10 cellular contexts compared by ENCODE assay signal in the genomic region with DNA sequence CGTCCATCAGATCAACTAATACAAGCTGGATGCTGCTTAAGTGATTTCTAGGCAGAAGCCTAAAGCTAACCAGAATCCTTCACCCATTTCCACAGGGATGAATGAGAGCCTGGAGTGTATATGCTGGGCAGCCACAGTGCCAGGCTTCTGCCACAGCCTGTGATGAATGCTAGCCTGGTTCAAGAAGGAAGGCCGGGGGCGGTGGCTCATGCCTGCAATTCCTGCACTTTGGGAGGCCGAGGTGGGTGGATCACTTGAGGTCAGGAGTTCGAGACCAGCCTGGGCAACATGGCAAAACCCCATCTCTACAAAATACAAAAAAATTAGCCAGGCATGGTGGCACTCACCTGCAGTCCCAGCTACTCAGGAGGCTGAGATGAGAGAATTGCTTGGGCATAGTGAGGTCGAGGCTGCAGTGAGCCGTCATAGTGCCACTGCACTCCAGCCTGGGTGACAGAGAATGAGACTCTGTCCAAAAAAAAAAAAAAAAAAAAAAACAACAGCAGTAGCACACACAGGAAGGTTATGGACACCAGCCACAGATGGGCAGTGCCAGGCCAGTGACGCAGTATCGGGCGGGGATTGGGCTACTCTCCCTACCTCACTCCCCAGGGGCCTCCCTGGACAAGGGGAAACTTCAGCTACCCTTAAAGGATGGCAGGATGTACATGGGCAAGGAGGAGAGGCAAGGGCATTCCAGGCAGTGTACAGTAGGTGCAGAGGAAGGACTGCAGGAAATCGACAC. TPM values are rescaled to one million over a fixed set of nuclear protein-coding genes. Genes with fewer than 3 reads are reported as not detected.
DNase-seq lines count a peak whose midpoint lies in the region; ATAC-seq and TF ChIP-seq lines count a peak whose summit lies in the region.
"Had no signal": no experiment of that assay in that cellular context is flagged by ENCODE, and none has a peak within 500 bp of the region (broad histone marks: within the 10 kb centered on the region; RNA-seq: fewer than 3 reads in every experiment).

No MANE protein-coding gene starts in this region.

- H3K79me2 ChIP-seq in osteoblast (ENCODE audit: insufficient read depth, low read length), result no peaks in the 10 kb centered on the region

- H3K27ac Mint-ChIP-seq in Calu3 (ENCODE audit: unreplicated experiment), result peak overlapping the region; percentile 27
- H3K27ac Mint-ChIP-seq in IgD-negative memory B cell, result no peak overlapping the region
- H3K27ac Mint-ChIP-seq in effector memory CD8-positive, alpha-beta T cell, result peak overlapping the region in 1 of 2 donors; percentile 30

- H3K27me3 Mint-ChIP-seq in Calu3 (ENCODE audit: unreplicated experiment), result no peaks in the 10 kb centered on the region
- H3K27me3 Mint-ChIP-seq in IgD-negative memory B cell, result no peaks in the 10 kb centered on the region
- H3K27me3 Mint-ChIP-seq in effector memory CD8-positive, alpha-beta T cell, result no peaks in the 10 kb centered on the region

- H3K36me3 ChIP-seq in osteoblast (ENCODE audit: insufficient read depth, low read length), result no peaks in the 10 kb centered on the region
- H3K36me3 ChIP-seq: stomach had no signal

- DNase-seq in Calu3, result no peak
- DNase-seq in effector memory CD8-positive, alpha-beta T cell, result no peak
- DNase-seq in osteoblast (ENCODE audit: insufficient read length, low spot score, missing footprints), result no peak
- DNase-seq in NCI-H1092 treated with DMSO at 0.1 percent for 48 hours (lab: John Stamatoyannopoulos, UW), result no peak
- DNase-seq in NCI-H1436 (lab: John Stamatoyannopoulos, UW), result no peak

- H3K4me2 ChIP-seq in osteoblast (ENCODE audit: insufficient read depth, low read length), result peak overlapping the region; percentile 87

- peak overlapping the region; percentile 10 for H3K4me3 Mint-ChIP-seq in Calu3 (ENCODE audit: low read depth, unreplicated experiment)
- peak overlapping the region in 3 of 4 donors; percentile 49 to 90 (median 68) for H3K4me3 Mint-ChIP-seq in IgD-negative memory B cell
- peak overlapping the region; percentile 65 to 80 for H3K4me3 Mint-ChIP-seq in effector memory CD8-positive, alpha-beta T cell

- H3K27me3 ChIP-seq in osteoblast (ENCODE audit: insufficient read depth, low read length), result no peaks in the 10 kb centered on the region
- H3K27me3 ChIP-seq: body of pancreas had no signal

- no TSS peak for BruUV-seq in Calu3 (replicated peaks; lab: Mats Ljungman, UMichigan)

- H2AFZ ChIP-seq in osteoblast (ENCODE audit: low read length), result peak overlapping the region; percentile 70

- H3K27ac ChIP-seq in osteoblast (ENCODE audit: low read depth, low read length), result no peak overlapping the region
- H3K27ac ChIP-seq: body of pancreas, stomach had no signal

- H3K4me1 ChIP-seq in osteoblast (ENCODE audit: insufficient read depth, low read length), result peaks cover 15% of the 10 kb centered on the region

- no peaks in the 10 kb centered on the region for H3K4me1 Mint-ChIP-seq in Calu3 (ENCODE audit: low read depth, unreplicated experiment)
- H3K4me1 Mint-ChIP-seq in IgD-negative memory B cell, result peaks cover 19 to 23% (median 20%) of the 10 kb centered on the region in 3 donors
- H3K4me1 Mint-ChIP-seq in effector memory CD8-positive, alpha-beta T cell (ENCODE audit: low read depth in 2 of 2), result peaks cover 15% of the 10 kb centered on the region in 2 donors

- TF ChIP-seq CTCF in Calu3 (IDR thresholded peaks at IDR 0.05; ENCODE audit: unreplicated experiment) (no peak), osteoblast (IDR thresholded peaks at IDR 0.05; ENCODE audit: extremely low read depth, low read depth, low read length) (no peak)

- peaks cover 3% of the 10 kb centered on the region for H4K20me1 ChIP-seq in osteoblast (ENCODE audit: insufficient read depth, low read length)

- peak overlapping the region; percentile 61 for H3K4me3 ChIP-seq in osteoblast (ENCODE audit: insufficient read depth, low read length)
- H3K4me3 ChIP-seq: body of pancreas had no signal

- intact Hi-C loops in Calu3 (cut with micrococcal nuclease; ENCODE audit: unreplicated experiment), result no loop called here

- H3K9me3 Mint-ChIP-seq in Calu3 (ENCODE audit: low read depth, unreplicated experiment) (no peaks in the 10 kb centered on the region), IgD-negative memory B cell (no peaks in the 10 kb centered on the region)
- H3K9me3 Mint-ChIP-seq in effector memory CD8-positive, alpha-beta T cell, result no peaks in the 10 kb centered on the region

- H3K36me3 Mint-ChIP-seq in Calu3 (ENCODE audit: insufficient read depth, unreplicated experiment) (no peaks in the 10 kb centered on the region), IgD-negative memory B cell (no peaks in the 10 kb centered on the region)
- H3K36me3 Mint-ChIP-seq in effector memory CD8-positive, alpha-beta T cell (ENCODE audit: insufficient read depth), result peaks cover 3% of the 10 kb centered on the region

- CTCF ChIA-PET in Calu3 (lab: Charles Lee), result no interaction called here

- no peak for ATAC-seq in effector memory CD8-positive, alpha-beta T cell (replicated peaks)
- no peak for ATAC-seq in GM21390 (IDR thresholded peaks at IDR 0.05; ENCODE audit: unreplicated experiment)
- ATAC-seq in HG03095 (IDR thresholded peaks at IDR 0.05; ENCODE audit: unreplicated experiment), result no peak

- H3K9me3 ChIP-seq in osteoblast (ENCODE audit: low read depth, low read length), result no peaks in the 10 kb centered on the region
- H3K9me3 ChIP-seq: body of pancreas, stomach had no signal

RNA-seq across cellular contexts. Expression of gene HMCN2, which starts 23.1 kb away (rescaled TPM):
- total RNA-seq in Calu3 (2022) (0.32 TPM in 1 of 2 replicates, not detected in the other), osteoblast (under 0.01 TPM in 2 replicates)
- not detected for polyA plus RNA-seq in IgD-negative memory B cell

Comparison
In these comparisons a context has a peak if more than half of its experiments do, and no peak if none do; other contexts are left out.
1. H3K4me3 Mint-ChIP-seq: peak in every context shown above with its lines; median percentile 72 in effector memory CD8-positive, alpha-beta T cell; 68 in IgD-negative memory B cell; 10 in Calu3.